ENCODE assay signal across 10 cellular contexts in genomic region chr17:2060681-2061440, GRCh38.
DNase-seq lines count a peak whose midpoint lies in the region; ATAC-seq and TF ChIP-seq lines count a peak whose summit lies in the region.
"Had no signal": no experiment of that assay in that cellular context is flagged by ENCODE, and none has a peak within 500 bp of the region (broad histone marks: within the 10 kb centered on the region; RNA-seq: fewer than 3 reads in every experiment).

No MANE protein-coding gene starts in this region.

- H3K36me3 ChIP-seq in brain microvascular endothelial cell (replicated peaks): peaks cover 81% of the 10 kb centered on the region
- H3K36me3 ChIP-seq: SJCRH30 had no signal

- H3K27ac ChIP-seq in brain microvascular endothelial cell: peak overlapping the region; percentile 89
- H3K27ac ChIP-seq in layer of hippocampus (ENCODE audit: low read depth, low read length): peak overlapping the region; percentile 35
- peak overlapping the region in 11 of 21 experiments; percentile 20 to 72 (median 46) for H3K27ac ChIP-seq in skin epidermis
- H3K27ac ChIP-seq: SJCRH30 had no signal

- peak; percentile 27 for DNase-seq in GM13976 (ENCODE audit: low spot score)
- DNase-seq in brain microvascular endothelial cell: peak; percentile 27
- no peak for DNase-seq in activated effector memory CD4-positive, alpha-beta T cell treated with anti-CD3 and anti-CD28 coated beads, Interleukin-2, amount 50 U/mL, for 16 hours
- DNase-seq in NCI-H2196 treated with DMSO at 0.1 percent for 48 hours (lab: John Stamatoyannopoulos, UW; ENCODE audit: unreplicated experiment): no peak
- DNase-seq: DMS79, SJCRH30 had no signal

- ATAC-seq in HG02938 (IDR thresholded peaks at IDR 0.05; ENCODE audit: unreplicated experiment) (no peak), HG03175 (IDR thresholded peaks at IDR 0.05; ENCODE audit: unreplicated experiment) (no peak)

- no peak for TF ChIP-seq CTCF in GM13976 (IDR thresholded peaks at IDR 0.05; ENCODE audit: borderline replicate concordance, control extremely low read depth, extremely low read depth, insufficient read depth, missing control alignments)
- TF ChIP-seq CTCF in brain microvascular endothelial cell (IDR thresholded peaks at IDR 0.05; ENCODE audit: low read depth, low read length, missing control alignments): no peak

- in situ Hi-C loops in GM13976 (cut with MboI; ENCODE audit: low sequenced_read_pairs, unreplicated experiment) (no loop called here), brain microvascular endothelial cell (cut with HindIII; ENCODE audit: low pct_ligation_motif_present, low sequenced_read_pairs) (no loop called here)

- H3K27me3 ChIP-seq in brain microvascular endothelial cell (replicated peaks) (no peaks in the 10 kb centered on the region), layer of hippocampus (ENCODE audit: control insufficient read depth, insufficient read depth, low read length) (no peaks in the 10 kb centered on the region)
- H3K27me3 ChIP-seq: SJCRH30 had no signal

- H3K4me3 ChIP-seq in brain microvascular endothelial cell (ENCODE audit: low read depth, low read length) (no peak overlapping the region), skin epidermis (no peak overlapping the region)
- H3K4me3 ChIP-seq: SJCRH30 had no signal

Comparison
In these comparisons a context has a peak if more than half of its experiments do, and no peak if none do; other contexts are left out.
1. DNase-seq: peak in GM13976 (single experiment) and brain microvascular endothelial cell (single experiment); none in activated effector memory CD4-positive, alpha-beta T cell treated with anti-CD3 and anti-CD28 coated beads, Interleukin-2, amount 50 U/mL, for 16 hours (single experiment) and NCI-H2196 treated with DMSO at 0.1 percent for 48 hours (single experiment).
2. H3K27ac ChIP-seq: peak in every context shown above with its lines; median percentile 89 in brain microvascular endothelial cell; 46 in skin epidermis; 35 in layer of hippocampus.